In the genomic region with DNA sequence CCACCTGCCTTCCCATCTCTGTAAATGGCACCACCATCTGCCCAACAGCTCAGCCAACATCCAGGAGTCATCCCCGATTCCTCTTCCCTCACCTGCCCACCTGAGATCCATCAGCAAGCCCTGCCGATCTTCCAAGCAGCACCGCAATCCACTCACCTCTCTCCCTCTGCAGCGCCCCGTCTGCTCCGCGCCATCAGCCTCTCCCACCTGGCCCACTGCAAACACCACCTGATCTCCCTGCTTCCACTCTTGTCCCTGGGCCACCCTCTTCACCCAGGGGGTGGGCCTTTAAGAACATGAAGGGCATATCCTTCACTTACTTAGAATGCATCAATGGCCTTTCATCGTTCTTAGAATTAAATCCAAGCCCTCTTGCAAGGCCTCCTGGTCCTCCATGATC, we compare ENCODE assay signal across 22 cellular contexts.
"Had no signal": no experiment of that assay in that cellular context is flagged by ENCODE, and none has a peak within 500 bp of the region (broad histone marks: within the 10 kb centered on the region; RNA-seq: fewer than 3 reads in every experiment).

No MANE protein-coding gene starts in this region.

- H3K27ac ChIP-seq: colonic mucosa, left ventricle myocardium inferior, lower lobe of right lung, neutrophil, pancreas, prostate gland, stomach, thyroid gland, vagina had no signal

- H3K9me3 ChIP-seq: colonic mucosa, left ventricle myocardium inferior, lower lobe of right lung, neutrophil, pancreas, prostate gland, stomach, thyroid gland, vagina had no signal

- H3K4me1 Mint-ChIP-seq: stimulated activated naive B cell treated with anti-CD40 and anti-IgM and Interleukin-4, amounts not matched to agents 10 μg/mL and 1 μg/mL and 100 μg/mL, for 72 hours had no signal

- H3K4me1 ChIP-seq: colonic mucosa, lower lobe of right lung, pancreas, prostate gland had no signal

- H3K4me3 ChIP-seq: colonic mucosa, left ventricle myocardium inferior, lower lobe of right lung, pancreas, prostate gland, stomach, thyroid gland, vagina had no signal

- ATAC-seq: left colon; lower lobe of right lung; natural killer cell; pancreas; right cardiac atrium; stimulated activated naive B cell treated with anti-CD40 and anti-IgM and Interleukin-4, amounts not matched to agents 10 μg/mL and 1 μg/mL and 100 μg/mL, for 72 hours had no signal

- H3K9me3 Mint-ChIP-seq: natural killer cell; stimulated activated naive B cell treated with anti-CD40 and anti-IgM and Interleukin-4, amounts not matched to agents 10 μg/mL and 1 μg/mL and 100 μg/mL, for 72 hours had no signal

- H3K36me3 ChIP-seq: colonic mucosa, left ventricle myocardium inferior, lower lobe of right lung, neutrophil, pancreas, prostate gland, stomach, thyroid gland, vagina had no signal

- DNase-seq: colonic mucosa; dermis blood vessel endothelial cell; hypothalamus; immature natural killer cell; islet precursor cell; kidney glomerular epithelial cell; left colon; left ventricle myocardium inferior; lower lobe of right lung; natural killer cell; pancreas; right cardiac atrium; small intestine; stimulated activated CD4-positive, alpha-beta T cell treated with anti-CD3 and anti-CD28 coated beads, Interleukin-15, amount 100 ng/mL, for 24 hours; stimulated activated CD4-positive, alpha-beta T cell treated with anti-CD3 and anti-CD28 coated beads, Interleukin-2, amount 100 ng/mL, for 48 hours; stimulated activated naive B cell treated with anti-CD40 and anti-IgM and Interleukin-4, amounts not matched to agents 10 μg/mL and 1 μg/mL and 100 μg/mL, for 72 hours; stomach; thyroid gland; trophoblast cell had no signal

- H3K4me3 Mint-ChIP-seq: immature natural killer cell; natural killer cell; stimulated activated naive B cell treated with anti-CD40 and anti-IgM and Interleukin-4, amounts not matched to agents 10 μg/mL and 1 μg/mL and 100 μg/mL, for 72 hours had no signal

- H3K27ac Mint-ChIP-seq: immature natural killer cell; natural killer cell; stimulated activated naive B cell treated with anti-CD40 and anti-IgM and Interleukin-4, amounts not matched to agents 10 μg/mL and 1 μg/mL and 100 μg/mL, for 72 hours had no signal

- H3K27me3 ChIP-seq: colonic mucosa, pancreas, stomach, thyroid gland, vagina had no signal
